In the genomic region with DNA sequence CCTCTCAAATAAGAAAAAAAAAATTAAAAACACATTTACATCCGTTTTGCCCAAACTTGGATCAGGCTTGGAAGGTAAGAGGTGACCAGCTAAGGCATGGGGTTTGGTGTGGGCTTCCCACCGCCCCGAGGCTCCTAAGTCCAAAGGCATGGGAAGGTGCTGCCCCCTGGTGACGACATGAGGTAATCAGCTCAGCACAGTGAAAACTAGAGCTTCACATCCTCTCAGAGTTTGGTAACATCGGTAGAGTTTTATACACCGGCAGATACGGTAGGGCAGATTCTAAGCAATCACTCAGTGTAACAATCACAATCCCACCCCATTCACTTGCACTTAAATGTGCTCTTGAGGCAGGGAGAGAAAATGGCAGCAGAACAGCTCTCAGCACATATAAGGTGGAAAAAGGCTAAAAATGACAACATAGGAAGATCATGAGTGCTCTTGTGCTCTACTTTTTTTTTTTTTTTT, we compare ENCODE assay signal across 7 cellular contexts.
DNase-seq lines count a peak whose midpoint lies in the region; ATAC-seq, FAIRE-seq and TF ChIP-seq lines count a peak whose summit lies in the region.

No MANE protein-coding gene starts in this region.

- H3K4me3 ChIP-seq in iPS-20b (ENCODE audit: low read length), result peak overlapping the region; percentile 59

- ATAC-seq in HG02870 (IDR thresholded peaks at IDR 0.05; ENCODE audit: unreplicated experiment), result peak; percentile 84

- TF ChIP-seq POLR2A in GM12891 (IDR thresholded peaks at IDR 0.05; ENCODE audit: low read depth, low read length), result no peak

- H3K36me3 ChIP-seq in iPS-20b (ENCODE audit: insufficient read depth, low read depth, low read length), result no peaks in the 10 kb centered on the region

- FAIRE-seq in GM12891 (lab: Jason Lieb, UNC), result peak; percentile 92

- H3K9me3 ChIP-seq in iPS-20b (ENCODE audit: insufficient read depth, low read depth, low read length), result no peaks in the 10 kb centered on the region

- 0 out of 2 replicates have a peak overlapping the region, but pooled peaks have one; percentile 22 for H3K9ac ChIP-seq in iPS-20b (ENCODE audit: low read depth, low read length)

- H3K27me3 ChIP-seq in iPS-20b (ENCODE audit: insufficient read depth, low read length), result no peaks in the 10 kb centered on the region

- peaks cover 28% of the 10 kb centered on the region; the same call in 1 of the 2 replicates for H3K4me1 ChIP-seq in iPS-20b (ENCODE audit: insufficient read depth, low read length)

- peak; percentile 42 for DNase-seq in GM12891 (ENCODE audit: insufficient read length, low spot score)
- DNase-seq in NCI-H2029 (lab: John Stamatoyannopoulos, UW), result peak; percentile 70
- peak; percentile 35 for DNase-seq in UCSD-AML1 (lab: John Stamatoyannopoulos, UW; ENCODE audit: unreplicated experiment)
- DNase-seq in brain pericyte (ENCODE audit: low read depth, low spot score), result peak; percentile 27
- peak; percentile 75 for DNase-seq in stimulated activated CD4-positive, alpha-beta T cell treated with anti-CD3 and anti-CD28 coated beads, Interleukin-12 subunit alpha, Interleukin-12 subunit beta, amount 100 ng/mL, for 4 hours

- no peak overlapping the region for H3K27ac ChIP-seq in iPS-20b (ENCODE audit: low read length)

TF ChIP-seq in GM12891, 5 proteins besides CTCF, POLR2A, EP300 and RAD21:
- TF ChIP-seq POU2F2 (IDR thresholded peaks at IDR 0.05; ENCODE audit: low read depth, low read length), result peak; percentile 64; the same call in 1 of the 2 replicates
- TF ChIP-seq PAX5 (IDR thresholded peaks at IDR 0.05; ENCODE audit: insufficient read depth, low read length, severe bottlenecking), result no peak
- TF ChIP-seq TAF1 (IDR thresholded peaks at IDR 0.05; ENCODE audit: low read depth, low read length), result no peak
- no peak for TF ChIP-seq POLR2AphosphoS5 (IDR thresholded peaks at IDR 0.05; ENCODE audit: low read depth, low read length)
- TF ChIP-seq SPI1 (IDR thresholded peaks at IDR 0.05; ENCODE audit: low read depth, low read length), result no peak
